8 cellular contexts compared by ENCODE assay signal in genomic region chrX:23317799-23318724, GRCh38. TPM values are rescaled to one million over a fixed set of nuclear protein-coding genes. Genes with fewer than 3 reads are reported as not detected.
A peak's percentile ranks its signal among the peaks of the same experiment; 100 is the strongest.
DNase-seq lines count a peak whose midpoint lies in the region; ATAC-seq, FAIRE-seq and TF ChIP-seq lines count a peak whose summit lies in the region.

No MANE protein-coding gene starts in this region.

- H3K27ac ChIP-seq in SJCRH30 (no peak overlapping the region), prostate gland (no peak overlapping the region)

- intact Hi-C loops in prostate gland (cut with DNase I): loop anchor here (10.0 kb wide), 1 partner anchor 303 kb away; no protein-coding TSS in a partner anchor

- DNase-seq in COLO829 (ENCODE audit: low spot score): peak; percentile 25
- DNase-seq in SJCRH30: peak; percentile 37 to 67
- peak; percentile 14 for DNase-seq in epithelial cell of esophagus (ENCODE audit: low read depth)
- no peak for DNase-seq in prostate gland (ENCODE audit: low spot score)
- no peak for DNase-seq in GM12892 (ENCODE audit: insufficient read length)

- no peak for FAIRE-seq in GM12892 (lab: Jason Lieb, UNC)

- ATAC-seq in GM19043 (IDR thresholded peaks at IDR 0.05; ENCODE audit: low read depth, unreplicated experiment): peak; percentile 87
- ATAC-seq in HG03108 (IDR thresholded peaks at IDR 0.05; ENCODE audit: unreplicated experiment): peak; percentile 63
- no peak for ATAC-seq in GM18519 (IDR thresholded peaks at IDR 0.05; ENCODE audit: low FRiP score, unreplicated experiment)

- H3K4me1 ChIP-seq in SJCRH30 (no peaks in the 10 kb centered on the region), prostate gland (replicated peaks) (no peaks in the 10 kb centered on the region)

- H3K27me3 ChIP-seq in SJCRH30 (no peaks in the 10 kb centered on the region), prostate gland (replicated peaks; ENCODE audit: insufficient read depth) (no peaks in the 10 kb centered on the region)

- H3K36me3 ChIP-seq in SJCRH30 (no peaks in the 10 kb centered on the region), prostate gland (no peaks in the 10 kb centered on the region)

- TF ChIP-seq POLR2A in prostate gland (IDR thresholded peaks at IDR 0.05) (no peak), GM12892 (IDR thresholded peaks at IDR 0.05; ENCODE audit: low read depth, low read length) (no peak)

- 56% methylated on average over 11 of the region's 11 CpGs for WGBS in prostate gland

- H3K9me3 ChIP-seq in SJCRH30 (replicated peaks) (no peaks in the 10 kb centered on the region), prostate gland (no peaks in the 10 kb centered on the region)

- H3K4me3 ChIP-seq in SJCRH30 (no peak overlapping the region), epithelial cell of esophagus (ENCODE audit: low read length) (no peak overlapping the region), prostate gland (no peak overlapping the region)

- TF ChIP-seq CTCF in epithelial cell of esophagus (IDR thresholded peaks at IDR 0.05; ENCODE audit: insufficient read depth, low read depth, low read length, missing control alignments) (peak; percentile 73), prostate gland (IDR thresholded peaks at IDR 0.05) (peak; percentile 11 to 50 (median 39))

RNA-seq across cellular contexts. Expression of gene PTCHD1, which starts 16.6 kb away (rescaled TPM):
- 0.43 and 0.58 TPM in 2 replicates for total RNA-seq in SJCRH30 (2014; rRNA removed; shearing (Covaris generic))
- 1 to 10 TPM; 1.6 to 5.3 TPM for total RNA-seq in prostate gland
- not detected for polyA plus RNA-seq in GM12892 (2012; ENCODE audit: missing spikeins)

Comparison
In these comparisons a context has a peak if more than half of its experiments do, and no peak if none do; other contexts are left out.
1. DNase-seq: peak in COLO829 (single experiment), SJCRH30 (2 of 2) and epithelial cell of esophagus (single experiment); none in prostate gland (single experiment) and GM12892 (single experiment).